In the genomic region with DNA sequence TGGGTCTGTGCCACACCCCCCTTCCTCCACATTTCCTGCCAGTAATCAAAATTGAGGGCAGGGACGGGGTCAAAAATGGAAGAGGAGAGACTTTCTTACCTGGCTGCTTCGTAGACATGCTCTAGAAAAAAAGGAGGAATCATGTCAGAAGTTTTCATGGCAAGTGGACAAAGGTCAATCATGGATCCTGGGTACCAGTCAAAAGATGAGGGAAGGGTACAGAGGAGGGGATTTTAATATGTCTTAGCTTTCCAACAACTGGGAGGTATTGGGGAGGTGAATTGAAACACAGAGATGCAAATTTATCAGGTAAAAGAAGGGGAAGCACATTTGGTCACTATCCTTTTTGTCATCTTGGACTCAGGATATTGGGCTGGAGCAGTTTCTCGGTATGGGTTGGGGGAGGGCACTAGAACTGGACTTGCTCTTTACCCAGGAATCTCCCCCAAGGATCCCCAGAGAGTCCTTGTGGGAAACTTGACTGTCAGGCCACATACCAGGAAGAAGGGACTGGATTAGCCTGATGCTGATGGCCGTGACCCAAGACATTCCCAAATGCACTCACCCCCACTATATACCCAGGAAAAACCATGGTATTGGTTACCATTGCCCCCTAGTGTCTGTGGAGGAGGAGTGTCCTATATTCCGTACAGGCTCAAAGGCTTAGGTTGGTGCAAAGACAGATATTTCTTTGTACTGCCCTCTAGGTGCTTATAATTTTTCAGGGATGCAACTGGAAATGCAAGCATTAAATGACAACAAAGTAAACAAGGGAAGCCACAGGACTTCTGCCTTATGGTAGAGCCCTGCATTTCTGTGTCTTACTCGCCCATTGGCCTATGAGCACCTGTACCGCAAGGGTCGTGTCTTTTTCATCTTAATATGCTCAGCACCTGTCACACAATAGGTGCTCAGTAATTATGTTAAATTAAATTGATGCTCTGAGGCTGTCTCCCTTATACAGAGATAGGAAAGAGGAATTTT, we compare ENCODE assay signal across 1 cellular context.
A peak's percentile ranks its signal among the peaks of the same experiment; 100 is the strongest.
TF ChIP-seq lines count a peak whose summit lies in the region.

No MANE protein-coding gene starts in this region.

TF ChIP-seq in K562, 482 proteins besides CTCF, POLR2A, EP300 and RAD21 (continued from another document and continues in another):
- TF ChIP-seq MYBL2 (IDR thresholded peaks at IDR 0.05; ENCODE audit: low read depth) (no peak), MYBL2 (CRISPR knock-in tag; IDR thresholded peaks at IDR 0.05; ENCODE audit: borderline replicate concordance) (no peak), ZNF696 (CRISPR knock-in tag; conservative IDR thresholded peaks at IDR 0.05) (0 out of 2 replicates have a peak, but pooled peaks have one; percentile 28), CBX8 (IDR thresholded peaks at IDR 0.05; ENCODE audit: borderline replicate concordance, extremely low read depth, low read depth, low read length, poor library complexity, severe bottlenecking) (no peak), XRCC4 (IDR thresholded peaks at IDR 0.05; ENCODE audit: extremely low read depth, insufficient read depth, insufficient read length) (no peak), NFRKB (IDR thresholded peaks at IDR 0.05; ENCODE audit: low read depth) (no peak), PHF20 (IDR thresholded peaks at IDR 0.05; ENCODE audit: partially characterized antibody) (no peak), CEBPB (tag; IDR thresholded peaks at IDR 0.05) (no peak), MTA3 (IDR thresholded peaks at IDR 0.05; ENCODE audit: borderline replicate concordance) (no peak), ZNF134 (CRISPR knock-in tag; conservative IDR thresholded peaks at IDR 0.05) (no peak), TEAD4 (IDR thresholded peaks at IDR 0.05; ENCODE audit: low read length) (0 out of 2 replicates have a peak, but pooled peaks have one; percentile 48), TEAD4 (CRISPR knock-in tag; IDR thresholded peaks at IDR 0.05; ENCODE audit: borderline replicate concordance) (no peak), CC2D1A (IDR thresholded peaks at IDR 0.05) (peak; percentile 35; the same call in 1 of the 2 replicates), YY1 (IDR thresholded peaks at IDR 0.05; ENCODE audit: borderline replicate concordance in 1 of 3, control insufficient read depth in 1 of 3, extremely low read depth in 1 of 3, insufficient read depth in 3 of 3, insufficient read length in 1 of 3, insufficient replicate concordance in 2 of 3, low read depth in 1 of 3, low read length in 2 of 3) (no peak), NRF1 (conservative IDR thresholded peaks at IDR 0.05 in 1 of 2, IDR thresholded peaks at IDR 0.05 in 1 of 2) (no peak), ZNF699 (CRISPR knock-in tag; IDR thresholded peaks at IDR 0.05; ENCODE audit: insufficient replicate concordance) (no peak), PCBP1 (IDR thresholded peaks at IDR 0.05; ENCODE audit: low read depth, low read length, poor library complexity, severe bottlenecking) (no peak), NONO (IDR thresholded peaks at IDR 0.05; ENCODE audit: low read depth in 2 of 2, low read length in 1 of 2) (peak in 1 of 2 experiments; percentile 46; a peak in 1 of 4 replicates), NFATC3 (IDR thresholded peaks at IDR 0.05) (0 out of 2 replicates have a peak, but pooled peaks have one; percentile 27), RFX5 (IDR thresholded peaks at IDR 0.05; ENCODE audit: low read depth, low read length) (no peak), PTTG1 (tag; IDR thresholded peaks at IDR 0.05; ENCODE audit: low read depth) (no peak), KDM5B (IDR thresholded peaks at IDR 0.05; ENCODE audit: insufficient replicate concordance, low read depth, low read length) (peak; percentile 69), SUPT5H (IDR thresholded peaks at IDR 0.05) (peak; percentile 53), ZNF24 (IDR thresholded peaks at IDR 0.05) (peak; percentile 31; the same call in 1 of the 2 replicates), ZNF717 (CRISPR knock-in tag; IDR thresholded peaks at IDR 0.05) (peak; percentile 78; the same call in 1 of the 2 replicates), RBM25 (IDR thresholded peaks at IDR 0.05; ENCODE audit: low read depth, low read length, severe bottlenecking) (no peak), ERF (CRISPR knock-in tag; IDR thresholded peaks at IDR 0.05) (peak; percentile 13; the same call in 1 of the 2 replicates), ZNF253 (CRISPR knock-in tag; conservative IDR thresholded peaks at IDR 0.05) (no peak), NBN (IDR thresholded peaks at IDR 0.05; ENCODE audit: low read depth) (peak; percentile 24; the same call in 1 of the 2 replicates), BACH1 (tag; IDR thresholded peaks at IDR 0.05) (0 out of 2 replicates have a peak, but pooled peaks have one; percentile 38), SMC3 (conservative IDR thresholded peaks at IDR 0.05; ENCODE audit: insufficient read depth, low read depth, low read length) (peak; percentile 37; the same call in 1 of the 2 replicates), RFX1 (IDR thresholded peaks at IDR 0.05) (no peak), SREBF2 (CRISPR knock-in tag; IDR thresholded peaks at IDR 0.05) (no peak)
- TF ChIP-seq, protein P1, sequence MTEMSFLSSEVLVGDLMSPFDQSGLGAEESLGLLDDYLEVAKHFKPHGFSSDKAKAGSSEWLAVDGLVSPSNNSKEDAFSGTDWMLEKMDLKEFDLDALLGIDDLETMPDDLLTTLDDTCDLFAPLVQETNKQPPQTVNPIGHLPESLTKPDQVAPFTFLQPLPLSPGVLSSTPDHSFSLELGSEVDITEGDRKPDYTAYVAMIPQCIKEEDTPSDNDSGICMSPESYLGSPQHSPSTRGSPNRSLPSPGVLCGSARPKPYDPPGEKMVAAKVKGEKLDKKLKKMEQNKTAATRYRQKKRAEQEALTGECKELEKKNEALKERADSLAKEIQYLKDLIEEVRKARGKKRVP (CRISPR knock-in tag; IDR thresholded peaks at IDR 0.05), result peak; percentile 15; the same call in 1 of the 2 replicates
- TF ChIP-seq, protein P2, sequence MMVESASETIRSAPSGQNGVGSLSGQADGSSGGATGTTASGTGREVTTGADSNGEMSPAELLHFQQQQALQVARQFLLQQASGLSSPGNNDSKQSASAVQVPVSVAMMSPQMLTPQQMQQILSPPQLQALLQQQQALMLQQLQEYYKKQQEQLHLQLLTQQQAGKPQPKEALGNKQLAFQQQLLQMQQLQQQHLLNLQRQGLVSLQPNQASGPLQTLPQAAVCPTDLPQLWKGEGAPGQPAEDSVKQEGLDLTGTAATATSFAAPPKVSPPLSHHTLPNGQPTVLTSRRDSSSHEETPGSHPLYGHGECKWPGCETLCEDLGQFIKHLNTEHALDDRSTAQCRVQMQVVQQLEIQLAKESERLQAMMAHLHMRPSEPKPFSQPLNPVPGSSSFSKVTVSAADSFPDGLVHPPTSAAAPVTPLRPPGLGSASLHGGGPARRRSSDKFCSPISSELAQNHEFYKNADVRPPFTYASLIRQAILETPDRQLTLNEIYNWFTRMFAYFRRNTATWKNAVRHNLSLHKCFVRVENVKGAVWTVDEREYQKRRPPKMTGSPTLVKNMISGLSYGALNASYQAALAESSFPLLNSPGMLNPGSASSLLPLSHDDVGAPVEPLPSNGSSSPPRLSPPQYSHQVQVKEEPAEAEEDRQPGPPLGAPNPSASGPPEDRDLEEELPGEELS (CRISPR knock-in tag; IDR thresholded peaks at IDR 0.05; ENCODE audit: borderline replicate concordance), result no peak
- TF ChIP-seq, protein P3, sequence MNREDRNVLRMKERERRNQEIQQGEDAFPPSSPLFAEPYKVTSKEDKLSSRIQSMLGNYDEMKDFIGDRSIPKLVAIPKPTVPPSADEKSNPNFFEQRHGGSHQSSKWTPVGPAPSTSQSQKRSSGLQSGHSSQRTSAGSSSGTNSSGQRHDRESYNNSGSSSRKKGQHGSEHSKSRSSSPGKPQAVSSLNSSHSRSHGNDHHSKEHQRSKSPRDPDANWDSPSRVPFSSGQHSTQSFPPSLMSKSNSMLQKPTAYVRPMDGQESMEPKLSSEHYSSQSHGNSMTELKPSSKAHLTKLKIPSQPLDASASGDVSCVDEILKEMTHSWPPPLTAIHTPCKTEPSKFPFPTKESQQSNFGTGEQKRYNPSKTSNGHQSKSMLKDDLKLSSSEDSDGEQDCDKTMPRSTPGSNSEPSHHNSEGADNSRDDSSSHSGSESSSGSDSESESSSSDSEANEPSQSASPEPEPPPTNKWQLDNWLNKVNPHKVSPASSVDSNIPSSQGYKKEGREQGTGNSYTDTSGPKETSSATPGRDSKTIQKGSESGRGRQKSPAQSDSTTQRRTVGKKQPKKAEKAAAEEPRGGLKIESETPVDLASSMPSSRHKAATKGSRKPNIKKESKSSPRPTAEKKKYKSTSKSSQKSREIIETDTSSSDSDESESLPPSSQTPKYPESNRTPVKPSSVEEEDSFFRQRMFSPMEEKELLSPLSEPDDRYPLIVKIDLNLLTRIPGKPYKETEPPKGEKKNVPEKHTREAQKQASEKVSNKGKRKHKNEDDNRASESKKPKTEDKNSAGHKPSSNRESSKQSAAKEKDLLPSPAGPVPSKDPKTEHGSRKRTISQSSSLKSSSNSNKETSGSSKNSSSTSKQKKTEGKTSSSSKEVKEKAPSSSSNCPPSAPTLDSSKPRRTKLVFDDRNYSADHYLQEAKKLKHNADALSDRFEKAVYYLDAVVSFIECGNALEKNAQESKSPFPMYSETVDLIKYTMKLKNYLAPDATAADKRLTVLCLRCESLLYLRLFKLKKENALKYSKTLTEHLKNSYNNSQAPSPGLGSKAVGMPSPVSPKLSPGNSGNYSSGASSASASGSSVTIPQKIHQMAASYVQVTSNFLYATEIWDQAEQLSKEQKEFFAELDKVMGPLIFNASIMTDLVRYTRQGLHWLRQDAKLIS (CRISPR knock-in tag; IDR thresholded peaks at IDR 0.05), result 0 out of 2 replicates have a peak, but pooled peaks have one; percentile 54
- TF ChIP-seq, protein P4, sequence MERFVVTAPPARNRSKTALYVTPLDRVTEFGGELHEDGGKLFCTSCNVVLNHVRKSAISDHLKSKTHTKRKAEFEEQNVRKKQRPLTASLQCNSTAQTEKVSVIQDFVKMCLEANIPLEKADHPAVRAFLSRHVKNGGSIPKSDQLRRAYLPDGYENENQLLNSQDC (CRISPR knock-in tag; IDR thresholded peaks at IDR 0.05), result no peak
- TF ChIP-seq, protein P5, sequence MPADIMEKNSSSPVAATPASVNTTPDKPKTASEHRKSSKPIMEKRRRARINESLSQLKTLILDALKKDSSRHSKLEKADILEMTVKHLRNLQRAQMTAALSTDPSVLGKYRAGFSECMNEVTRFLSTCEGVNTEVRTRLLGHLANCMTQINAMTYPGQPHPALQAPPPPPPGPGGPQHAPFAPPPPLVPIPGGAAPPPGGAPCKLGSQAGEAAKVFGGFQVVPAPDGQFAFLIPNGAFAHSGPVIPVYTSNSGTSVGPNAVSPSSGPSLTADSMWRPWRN (IDR thresholded peaks at IDR 0.05; ENCODE audit: low read depth), result no peak
- TF ChIP-seq, protein P6, sequence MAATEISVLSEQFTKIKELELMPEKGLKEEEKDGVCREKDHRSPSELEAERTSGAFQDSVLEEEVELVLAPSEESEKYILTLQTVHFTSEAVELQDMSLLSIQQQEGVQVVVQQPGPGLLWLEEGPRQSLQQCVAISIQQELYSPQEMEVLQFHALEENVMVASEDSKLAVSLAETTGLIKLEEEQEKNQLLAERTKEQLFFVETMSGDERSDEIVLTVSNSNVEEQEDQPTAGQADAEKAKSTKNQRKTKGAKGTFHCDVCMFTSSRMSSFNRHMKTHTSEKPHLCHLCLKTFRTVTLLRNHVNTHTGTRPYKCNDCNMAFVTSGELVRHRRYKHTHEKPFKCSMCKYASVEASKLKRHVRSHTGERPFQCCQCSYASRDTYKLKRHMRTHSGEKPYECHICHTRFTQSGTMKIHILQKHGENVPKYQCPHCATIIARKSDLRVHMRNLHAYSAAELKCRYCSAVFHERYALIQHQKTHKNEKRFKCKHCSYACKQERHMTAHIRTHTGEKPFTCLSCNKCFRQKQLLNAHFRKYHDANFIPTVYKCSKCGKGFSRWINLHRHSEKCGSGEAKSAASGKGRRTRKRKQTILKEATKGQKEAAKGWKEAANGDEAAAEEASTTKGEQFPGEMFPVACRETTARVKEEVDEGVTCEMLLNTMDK (IDR thresholded peaks at IDR 0.05; ENCODE audit: borderline replicate concordance, insufficient read depth, low read depth, low read length, poor library complexity, severe bottlenecking), result peak; percentile 5
- TF ChIP-seq, protein P7, sequence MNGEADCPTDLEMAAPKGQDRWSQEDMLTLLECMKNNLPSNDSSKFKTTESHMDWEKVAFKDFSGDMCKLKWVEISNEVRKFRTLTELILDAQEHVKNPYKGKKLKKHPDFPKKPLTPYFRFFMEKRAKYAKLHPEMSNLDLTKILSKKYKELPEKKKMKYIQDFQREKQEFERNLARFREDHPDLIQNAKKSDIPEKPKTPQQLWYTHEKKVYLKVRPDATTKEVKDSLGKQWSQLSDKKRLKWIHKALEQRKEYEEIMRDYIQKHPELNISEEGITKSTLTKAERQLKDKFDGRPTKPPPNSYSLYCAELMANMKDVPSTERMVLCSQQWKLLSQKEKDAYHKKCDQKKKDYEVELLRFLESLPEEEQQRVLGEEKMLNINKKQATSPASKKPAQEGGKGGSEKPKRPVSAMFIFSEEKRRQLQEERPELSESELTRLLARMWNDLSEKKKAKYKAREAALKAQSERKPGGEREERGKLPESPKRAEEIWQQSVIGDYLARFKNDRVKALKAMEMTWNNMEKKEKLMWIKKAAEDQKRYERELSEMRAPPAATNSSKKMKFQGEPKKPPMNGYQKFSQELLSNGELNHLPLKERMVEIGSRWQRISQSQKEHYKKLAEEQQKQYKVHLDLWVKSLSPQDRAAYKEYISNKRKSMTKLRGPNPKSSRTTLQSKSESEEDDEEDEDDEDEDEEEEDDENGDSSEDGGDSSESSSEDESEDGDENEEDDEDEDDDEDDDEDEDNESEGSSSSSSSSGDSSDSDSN (IDR thresholded peaks at IDR 0.05; ENCODE audit: borderline replicate concordance in 1 of 2, low read depth in 2 of 2, low read length in 2 of 2), result 0 out of 4 replicates have a peak, but pooled peaks of 1 of the 2 experiments have one; percentile 18
- TF ChIP-seq, protein P8, sequence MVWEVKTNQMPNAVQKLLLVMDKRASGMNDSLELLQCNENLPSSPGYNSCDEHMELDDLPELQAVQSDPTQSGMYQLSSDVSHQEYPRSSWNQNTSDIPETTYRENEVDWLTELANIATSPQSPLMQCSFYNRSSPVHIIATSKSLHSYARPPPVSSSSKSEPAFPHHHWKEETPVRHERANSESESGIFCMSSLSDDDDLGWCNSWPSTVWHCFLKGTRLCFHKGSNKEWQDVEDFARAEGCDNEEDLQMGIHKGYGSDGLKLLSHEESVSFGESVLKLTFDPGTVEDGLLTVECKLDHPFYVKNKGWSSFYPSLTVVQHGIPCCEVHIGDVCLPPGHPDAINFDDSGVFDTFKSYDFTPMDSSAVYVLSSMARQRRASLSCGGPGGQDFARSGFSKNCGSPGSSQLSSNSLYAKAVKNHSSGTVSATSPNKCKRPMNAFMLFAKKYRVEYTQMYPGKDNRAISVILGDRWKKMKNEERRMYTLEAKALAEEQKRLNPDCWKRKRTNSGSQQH (CRISPR knock-in tag; IDR thresholded peaks at IDR 0.05), result peak; percentile 9; the same call in 1 of the 2 replicates
- TF ChIP-seq, protein P9, sequence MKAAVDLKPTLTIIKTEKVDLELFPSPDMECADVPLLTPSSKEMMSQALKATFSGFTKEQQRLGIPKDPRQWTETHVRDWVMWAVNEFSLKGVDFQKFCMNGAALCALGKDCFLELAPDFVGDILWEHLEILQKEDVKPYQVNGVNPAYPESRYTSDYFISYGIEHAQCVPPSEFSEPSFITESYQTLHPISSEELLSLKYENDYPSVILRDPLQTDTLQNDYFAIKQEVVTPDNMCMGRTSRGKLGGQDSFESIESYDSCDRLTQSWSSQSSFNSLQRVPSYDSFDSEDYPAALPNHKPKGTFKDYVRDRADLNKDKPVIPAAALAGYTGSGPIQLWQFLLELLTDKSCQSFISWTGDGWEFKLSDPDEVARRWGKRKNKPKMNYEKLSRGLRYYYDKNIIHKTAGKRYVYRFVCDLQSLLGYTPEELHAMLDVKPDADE (conservative IDR thresholded peaks at IDR 0.05; ENCODE audit: control insufficient read depth, low read depth, low read length), result no peak
